2 cellular contexts compared by ENCODE assay signal in the genomic region with DNA sequence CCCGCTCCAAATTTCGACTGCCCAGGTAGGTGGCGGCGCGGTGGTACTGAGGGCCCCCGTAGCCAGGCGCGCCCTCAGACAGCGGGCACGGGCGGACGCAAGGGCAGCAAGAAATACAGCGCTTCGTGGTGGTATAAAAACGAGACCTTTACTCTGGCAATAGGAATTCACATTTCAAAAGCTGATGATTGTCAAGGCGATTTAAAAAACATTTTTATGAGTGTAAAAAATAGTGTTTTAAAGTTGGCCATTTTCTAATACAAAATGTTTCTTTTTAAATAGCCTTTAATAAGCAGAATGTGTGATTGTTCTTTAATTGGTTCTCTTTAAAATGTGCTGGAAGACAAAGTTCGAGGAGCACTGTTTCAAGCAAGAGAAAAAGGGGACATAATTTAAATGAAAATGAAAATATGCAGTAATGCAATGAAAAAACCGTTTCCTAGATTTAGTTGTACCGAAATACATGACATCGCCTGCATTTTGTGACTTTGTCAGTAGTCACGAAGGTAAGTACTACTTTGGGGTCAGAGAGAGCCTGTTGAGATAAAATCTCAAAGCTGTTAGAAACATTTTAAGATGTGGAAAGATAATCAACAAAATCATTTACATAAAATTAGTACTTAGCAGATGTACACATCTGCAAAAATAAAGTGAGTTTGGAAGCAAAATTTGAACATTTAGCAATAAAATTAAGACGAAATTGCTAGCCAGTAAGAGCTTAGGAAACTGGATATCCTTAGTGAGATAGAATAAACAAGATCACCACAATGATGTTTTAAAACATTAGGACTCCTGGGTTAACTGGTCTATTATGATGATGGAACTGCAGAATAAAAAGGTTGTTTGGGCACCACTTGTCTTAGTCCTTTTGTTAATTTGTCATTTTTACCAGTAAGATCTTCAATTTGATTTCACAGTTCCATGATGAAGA.
TF ChIP-seq lines count a peak whose summit lies in the region.

No MANE protein-coding gene starts in this region.

TF ChIP-seq in SK-N-SH, 30 proteins besides CTCF, POLR2A, EP300 and RAD21 (continued from another document):
- no peak for TF ChIP-seq GABPA (IDR thresholded peaks at IDR 0.05; ENCODE audit: low read depth)
TF ChIP-seq in SK-N-SH: peak in this region for 1.

TF ChIP-seq in SK-N-SH treated with all-trans-retinoic acid at 6 μM for 48 hours, 23 proteins besides CTCF, POLR2A, EP300 and RAD21 (continued from another document):
- TF ChIP-seq, protein P1, sequence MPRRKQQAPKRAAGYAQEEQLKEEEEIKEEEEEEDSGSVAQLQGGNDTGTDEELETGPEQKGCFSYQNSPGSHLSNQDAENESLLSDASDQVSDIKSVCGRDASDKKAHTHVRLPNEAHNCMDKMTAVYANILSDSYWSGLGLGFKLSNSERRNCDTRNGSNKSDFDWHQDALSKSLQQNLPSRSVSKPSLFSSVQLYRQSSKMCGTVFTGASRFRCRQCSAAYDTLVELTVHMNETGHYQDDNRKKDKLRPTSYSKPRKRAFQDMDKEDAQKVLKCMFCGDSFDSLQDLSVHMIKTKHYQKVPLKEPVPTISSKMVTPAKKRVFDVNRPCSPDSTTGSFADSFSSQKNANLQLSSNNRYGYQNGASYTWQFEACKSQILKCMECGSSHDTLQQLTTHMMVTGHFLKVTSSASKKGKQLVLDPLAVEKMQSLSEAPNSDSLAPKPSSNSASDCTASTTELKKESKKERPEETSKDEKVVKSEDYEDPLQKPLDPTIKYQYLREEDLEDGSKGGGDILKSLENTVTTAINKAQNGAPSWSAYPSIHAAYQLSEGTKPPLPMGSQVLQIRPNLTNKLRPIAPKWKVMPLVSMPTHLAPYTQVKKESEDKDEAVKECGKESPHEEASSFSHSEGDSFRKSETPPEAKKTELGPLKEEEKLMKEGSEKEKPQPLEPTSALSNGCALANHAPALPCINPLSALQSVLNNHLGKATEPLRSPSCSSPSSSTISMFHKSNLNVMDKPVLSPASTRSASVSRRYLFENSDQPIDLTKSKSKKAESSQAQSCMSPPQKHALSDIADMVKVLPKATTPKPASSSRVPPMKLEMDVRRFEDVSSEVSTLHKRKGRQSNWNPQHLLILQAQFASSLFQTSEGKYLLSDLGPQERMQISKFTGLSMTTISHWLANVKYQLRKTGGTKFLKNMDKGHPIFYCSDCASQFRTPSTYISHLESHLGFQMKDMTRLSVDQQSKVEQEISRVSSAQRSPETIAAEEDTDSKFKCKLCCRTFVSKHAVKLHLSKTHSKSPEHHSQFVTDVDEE (CRISPR knock-in tag; IDR thresholded peaks at IDR 0.05) = no peak
- TF ChIP-seq ESRRG (CRISPR knock-in tag; IDR thresholded peaks at IDR 0.05) (no peak), RARB (CRISPR knock-in tag; IDR thresholded peaks at IDR 0.05) (no peak), TOX (CRISPR knock-in tag; IDR thresholded peaks at IDR 0.05; ENCODE audit: borderline replicate concordance) (no peak), SNAI2 (CRISPR knock-in tag; IDR thresholded peaks at IDR 0.05) (no peak), ZNF8 (CRISPR knock-in tag; IDR thresholded peaks at IDR 0.05) (no peak), ARNTL (CRISPR knock-in tag; IDR thresholded peaks at IDR 0.05; ENCODE audit: borderline replicate concordance, low read depth) (no peak), PPARA (CRISPR knock-in tag; IDR thresholded peaks at IDR 0.05; ENCODE audit: borderline replicate concordance) (no peak), ZFP3 (CRISPR knock-in tag; IDR thresholded peaks at IDR 0.05) (no peak), ISL1 (CRISPR knock-in tag; IDR thresholded peaks at IDR 0.05) (no peak), ZNF70 (CRISPR knock-in tag; IDR thresholded peaks at IDR 0.05) (no peak), BACH2 (CRISPR knock-in tag; IDR thresholded peaks at IDR 0.05; ENCODE audit: borderline replicate concordance) (no peak)
- TF ChIP-seq, protein P2, sequence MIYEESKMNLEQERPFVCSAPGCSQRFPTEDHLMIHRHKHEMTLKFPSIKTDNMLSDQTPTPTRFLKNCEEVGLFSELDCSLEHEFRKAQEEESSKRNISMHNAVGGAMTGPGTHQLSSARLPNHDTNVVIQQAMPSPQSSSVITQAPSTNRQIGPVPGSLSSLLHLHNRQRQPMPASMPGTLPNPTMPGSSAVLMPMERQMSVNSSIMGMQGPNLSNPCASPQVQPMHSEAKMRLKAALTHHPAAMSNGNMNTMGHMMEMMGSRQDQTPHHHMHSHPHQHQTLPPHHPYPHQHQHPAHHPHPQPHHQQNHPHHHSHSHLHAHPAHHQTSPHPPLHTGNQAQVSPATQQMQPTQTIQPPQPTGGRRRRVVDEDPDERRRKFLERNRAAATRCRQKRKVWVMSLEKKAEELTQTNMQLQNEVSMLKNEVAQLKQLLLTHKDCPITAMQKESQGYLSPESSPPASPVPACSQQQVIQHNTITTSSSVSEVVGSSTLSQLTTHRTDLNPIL (CRISPR knock-in tag; IDR thresholded peaks at IDR 0.05; ENCODE audit: low read depth) = no peak
- TF ChIP-seq, protein P3, sequence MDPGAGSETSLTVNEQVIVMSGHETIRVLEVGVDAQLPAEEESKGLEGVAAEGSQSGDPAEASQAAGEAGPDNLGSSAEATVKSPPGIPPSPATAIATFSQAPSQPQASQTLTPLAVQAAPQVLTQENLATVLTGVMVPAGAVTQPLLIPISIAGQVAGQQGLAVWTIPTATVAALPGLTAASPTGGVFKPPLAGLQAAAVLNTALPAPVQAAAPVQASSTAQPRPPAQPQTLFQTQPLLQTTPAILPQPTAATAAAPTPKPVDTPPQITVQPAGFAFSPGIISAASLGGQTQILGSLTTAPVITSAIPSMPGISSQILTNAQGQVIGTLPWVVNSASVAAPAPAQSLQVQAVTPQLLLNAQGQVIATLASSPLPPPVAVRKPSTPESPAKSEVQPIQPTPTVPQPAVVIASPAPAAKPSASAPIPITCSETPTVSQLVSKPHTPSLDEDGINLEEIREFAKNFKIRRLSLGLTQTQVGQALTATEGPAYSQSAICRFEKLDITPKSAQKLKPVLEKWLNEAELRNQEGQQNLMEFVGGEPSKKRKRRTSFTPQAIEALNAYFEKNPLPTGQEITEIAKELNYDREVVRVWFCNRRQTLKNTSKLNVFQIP (CRISPR knock-in tag; IDR thresholded peaks at IDR 0.05; ENCODE audit: borderline replicate concordance, low read depth) = no peak
